ENCODE assay signal across 28 cellular contexts in the genomic region with DNA sequence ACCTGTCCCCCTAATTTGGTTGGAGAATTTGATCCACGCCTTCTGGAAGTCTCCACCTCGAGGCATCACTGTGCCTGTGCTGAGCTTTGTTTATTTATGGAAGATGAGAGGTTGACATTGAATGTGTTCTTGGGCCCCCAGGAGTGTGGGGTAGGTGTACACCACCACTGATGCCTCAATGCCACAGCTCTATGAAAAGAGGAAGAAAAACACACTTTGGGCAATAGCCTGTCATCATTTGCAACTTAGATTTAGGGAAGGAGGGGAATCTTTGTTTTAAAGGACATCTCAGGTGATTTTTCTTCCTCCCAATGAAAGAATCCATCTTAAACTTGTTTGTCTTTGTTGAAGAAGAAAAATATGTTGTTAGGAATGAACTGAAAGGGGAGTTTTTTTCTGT. TPM values are rescaled to one million over a fixed set of nuclear protein-coding genes. Genes with fewer than 3 reads are reported as not detected.
DNase-seq lines count a peak whose midpoint lies in the region; ATAC-seq and TF ChIP-seq lines count a peak whose summit lies in the region.
"Had no signal": no experiment of that assay in that cellular context is flagged by ENCODE, and none has a peak within 500 bp of the region (broad histone marks: within the 10 kb centered on the region; RNA-seq: fewer than 3 reads in every experiment).

No MANE protein-coding gene starts in this region.

- no TSS peak for BruUV-seq in Calu3 (replicated peaks; lab: Mats Ljungman, UMichigan)

- H3K27me3 ChIP-seq in MM.1S (replicated peaks; ENCODE audit: insufficient read depth, low read length), result no peaks in the 10 kb centered on the region
- H3K27me3 ChIP-seq: tibial nerve had no signal

- H3K27me3 Mint-ChIP-seq in Calu3 (ENCODE audit: unreplicated experiment) (no peaks in the 10 kb centered on the region), T-helper 17 cell (no peaks in the 10 kb centered on the region)
- H3K27me3 Mint-ChIP-seq in stimulated activated memory B cell treated with anti-CD40 and anti-IgM and Interleukin-4, amounts not matched to agents 10 μg/mL and 1 μg/mL and 100 μg/mL, for 72 hours, result no peaks in the 10 kb centered on the region
- H3K27me3 Mint-ChIP-seq in activated CD4-positive, alpha-beta memory T cell treated with anti-CD3 and anti-CD28 coated beads for 36 hours, result no peaks in the 10 kb centered on the region
- H3K27me3 Mint-ChIP-seq: activated T-helper 17 cell treated with anti-CD3 and anti-CD28 coated beads, Interleukin-2, amount 50 U/mL, for 72 hours had no signal

- no peak overlapping the region for H3K4me3 ChIP-seq in MM.1S (ENCODE audit: low read length)
- H3K4me3 ChIP-seq: tibial nerve had no signal

- ATAC-seq in T-helper 17 cell (peak; percentile 36), Right ventricle myocardium inferior (no peak)
- ATAC-seq in stimulated activated memory B cell treated with anti-CD40 and anti-IgM and Interleukin-4, amounts not matched to agents 10 μg/mL and 1 μg/mL and 100 μg/mL, for 72 hours, result peak; percentile 78
- ATAC-seq: activated T-helper 17 cell treated with anti-CD3 and anti-CD28 coated beads, Interleukin-2, amount 50 U/mL, for 72 hours; HepG2; left ventricle myocardium superior; natural killer cell; WTC11 had no signal

- H3K4me3 Mint-ChIP-seq in Calu3 (ENCODE audit: low read depth, unreplicated experiment) (no peak overlapping the region), T-helper 17 cell (no peak overlapping the region)
- H3K4me3 Mint-ChIP-seq in stimulated activated memory B cell treated with anti-CD40 and anti-IgM and Interleukin-4, amounts not matched to agents 10 μg/mL and 1 μg/mL and 100 μg/mL, for 72 hours, result no peak overlapping the region
- H3K4me3 Mint-ChIP-seq in activated CD4-positive, alpha-beta memory T cell treated with anti-CD3 and anti-CD28 coated beads for 36 hours, result no peak overlapping the region
- H3K4me3 Mint-ChIP-seq: activated T-helper 17 cell treated with anti-CD3 and anti-CD28 coated beads, Interleukin-2, amount 50 U/mL, for 72 hours; HFFc6; natural killer cell; WTC11 had no signal

- no peak overlapping the region for H3K4me2 ChIP-seq in MM.1S (ENCODE audit: low read depth, low read length)

- H3K9me3 Mint-ChIP-seq in Calu3 (ENCODE audit: low read depth, unreplicated experiment), result no peaks in the 10 kb centered on the region
- no peaks in the 10 kb centered on the region for H3K9me3 Mint-ChIP-seq in stimulated activated memory B cell treated with anti-CD40 and anti-IgM and Interleukin-4, amounts not matched to agents 10 μg/mL and 1 μg/mL and 100 μg/mL, for 72 hours
- H3K9me3 Mint-ChIP-seq in activated CD4-positive, alpha-beta memory T cell treated with anti-CD3 and anti-CD28 coated beads for 36 hours, result peaks cover 31% of the 10 kb centered on the region
- H3K9me3 Mint-ChIP-seq: activated T-helper 17 cell treated with anti-CD3 and anti-CD28 coated beads, Interleukin-2, amount 50 U/mL, for 72 hours; natural killer cell had no signal

- TF ChIP-seq CTCF in Calu3 (IDR thresholded peaks at IDR 0.05; ENCODE audit: unreplicated experiment), result no peak
- no peak for TF ChIP-seq CTCF in MM.1S (IDR thresholded peaks at IDR 0.05; ENCODE audit: low read length)

- no peak overlapping the region for H2AFZ ChIP-seq in MM.1S (ENCODE audit: low read length)

- peaks cover 16% of the 10 kb centered on the region for H3K36me3 ChIP-seq in MM.1S (replicated peaks; ENCODE audit: insufficient read depth, low read length)

- no peaks in the 10 kb centered on the region for H3K9me2 ChIP-seq in MM.1S (replicated peaks; ENCODE audit: insufficient read depth, low read length)

- H3K36me3 Mint-ChIP-seq in Calu3 (ENCODE audit: insufficient read depth, unreplicated experiment), result peaks cover 5% of the 10 kb centered on the region
- no peaks in the 10 kb centered on the region for H3K36me3 Mint-ChIP-seq in T-helper 17 cell (ENCODE audit: low read depth)
- peaks cover 89% of the 10 kb centered on the region for H3K36me3 Mint-ChIP-seq in stimulated activated memory B cell treated with anti-CD40 and anti-IgM and Interleukin-4, amounts not matched to agents 10 μg/mL and 1 μg/mL and 100 μg/mL, for 72 hours
- peaks cover 30% of the 10 kb centered on the region for H3K36me3 Mint-ChIP-seq in activated CD4-positive, alpha-beta memory T cell treated with anti-CD3 and anti-CD28 coated beads for 36 hours
- H3K36me3 Mint-ChIP-seq: natural killer cell had no signal

- H3K4me1 ChIP-seq in MM.1S (ENCODE audit: low read length), result peaks cover 15% of the 10 kb centered on the region
- H3K4me1 ChIP-seq: tibial nerve had no signal

- H3K4me1 Mint-ChIP-seq in Calu3 (ENCODE audit: low read depth, unreplicated experiment), result no peaks in the 10 kb centered on the region
- peaks cover 2% of the 10 kb centered on the region for H3K4me1 Mint-ChIP-seq in T-helper 17 cell
- peaks cover 57% of the 10 kb centered on the region for H3K4me1 Mint-ChIP-seq in stimulated activated memory B cell treated with anti-CD40 and anti-IgM and Interleukin-4, amounts not matched to agents 10 μg/mL and 1 μg/mL and 100 μg/mL, for 72 hours
- H3K4me1 Mint-ChIP-seq in activated CD4-positive, alpha-beta memory T cell treated with anti-CD3 and anti-CD28 coated beads for 36 hours (ENCODE audit: low read depth), result no peaks in the 10 kb centered on the region
- H3K4me1 Mint-ChIP-seq: activated T-helper 17 cell treated with anti-CD3 and anti-CD28 coated beads, Interleukin-2, amount 50 U/mL, for 72 hours; natural killer cell had no signal

- intact Hi-C loops in Calu3 (cut with micrococcal nuclease; ENCODE audit: unreplicated experiment) (no loop called here), Right ventricle myocardium inferior (cut with DNase I) (no loop called here)
- intact Hi-C loops in activated CD4-positive, alpha-beta memory T cell treated with anti-CD3 and anti-CD28 coated beads for 36 hours (cut with micrococcal nuclease), result no loop called here

- DNase-seq in Calu3, result no peak
- DNase-seq in MM.1S, result no peak
- no peak for DNase-seq in T-helper 17 cell
- DNase-seq in activated CD4-positive, alpha-beta memory T cell treated with anti-CD3 and anti-CD28 coated beads for 36 hours, result no peak
- DNase-seq in NK-92 (lab: John Stamatoyannopoulos, UW; ENCODE audit: unreplicated experiment), result no peak
- DNase-seq in Right ventricle myocardium inferior (ENCODE audit: missing footprints), result no peak
- DNase-seq: activated CD4-positive, alpha-beta T cell treated with anti-CD3 and anti-CD28 coated beads, Interleukin-2, amount 50 U/mL, for 48 hours; activated CD8-positive, alpha-beta memory T cell treated with anti-CD3 and anti-CD28 coated beads, Interleukin-2, amount 50 U/mL, for 4 hours; activated naive CD4-positive, alpha-beta T cell treated with anti-CD3 and anti-CD28 coated beads, Interleukin-2, amount 50 U/mL, for 16 hours; effector memory CD4-positive, alpha-beta T cell; GOT3; HFFc6; islet precursor cell; left ventricle myocardium superior; natural killer cell; NCI-H1105; NCI-H2029; NCI-H345; retina; Right ventricle myocardium superior; small intestine; stimulated activated CD4-positive, alpha-beta T cell treated with anti-CD3 and anti-CD28 coated beads, Interleukin-1b, Interleukin-23, amount 100 ng/mL, for 48 hours; stimulated activated CD8-positive, alpha-beta memory T cell treated with anti-CD3 and anti-CD28 coated beads, Interleukin-4, amount 100 ng/mL, for 48 hours had no signal

- H3K27ac ChIP-seq in MM.1S (ENCODE audit: low read length), result peak overlapping the region; percentile 17; the same call in 1 of the 2 replicates
- H3K27ac ChIP-seq: tibial nerve had no signal

- H3F3A ChIP-seq in MM.1S (ENCODE audit: insufficient read depth, low read length), result no peaks in the 10 kb centered on the region

- H3K27ac Mint-ChIP-seq in Calu3 (ENCODE audit: unreplicated experiment) (peak overlapping the region; percentile 25), T-helper 17 cell (peak overlapping the region; percentile 54)
- H3K27ac Mint-ChIP-seq in stimulated activated memory B cell treated with anti-CD40 and anti-IgM and Interleukin-4, amounts not matched to agents 10 μg/mL and 1 μg/mL and 100 μg/mL, for 72 hours, result peak overlapping the region; percentile 46
- no peak overlapping the region for H3K27ac Mint-ChIP-seq in activated CD4-positive, alpha-beta memory T cell treated with anti-CD3 and anti-CD28 coated beads for 36 hours
- H3K27ac Mint-ChIP-seq: activated T-helper 17 cell treated with anti-CD3 and anti-CD28 coated beads, Interleukin-2, amount 50 U/mL, for 72 hours; HFFc6; natural killer cell; WTC11 had no signal

- no peaks in the 10 kb centered on the region for H3K9me3 ChIP-seq in MM.1S (replicated peaks; ENCODE audit: insufficient read depth, low read length)
- no peaks in the 10 kb centered on the region for H3K9me3 ChIP-seq in T-helper 17 cell (ENCODE audit: control insufficient read depth, low read length, poor library complexity, severe bottlenecking)

- no peaks in the 10 kb centered on the region for H4K20me1 ChIP-seq in MM.1S (ENCODE audit: insufficient read depth, low read length)

- CTCF ChIA-PET in Calu3 (lab: Charles Lee), result no interaction called here
- CTCF ChIA-PET in activated CD4-positive, alpha-beta memory T cell treated with anti-CD3 and anti-CD28 coated beads for 36 hours (lab: Charles Lee), result interaction anchor here (0.6 kb wide), 1 partner anchor 21 kb away, joined by 6 read pairs; no protein-coding TSS in a partner anchor

- POLR2A ChIA-PET in activated CD4-positive, alpha-beta memory T cell treated with anti-CD3 and anti-CD28 coated beads for 36 hours (lab: Charles Lee), result no interaction called here

- no peak overlapping the region for H3K9ac ChIP-seq in MM.1S (ENCODE audit: low read length)

- H3K79me2 ChIP-seq in MM.1S (ENCODE audit: low read length), result peaks cover 21% of the 10 kb centered on the region; the same call in 1 of the 2 replicates

RNA-seq across cellular contexts. Expression of gene TBC1D7, which starts 42.6 kb away (rescaled TPM):
- 12.6 and 13.2 TPM in 2 replicates for total RNA-seq in Calu3 (2022)
- 10 to 100 TPM in 1 of 2 donors, 1 to 10 TPM in 1; 9.1 to 12.4 TPM for total RNA-seq in T-helper 17 cell
- 10 to 100 TPM; 20.6 to 21.7 TPM for total RNA-seq in activated CD4-positive, alpha-beta memory T cell treated with anti-CD3 and anti-CD28 coated beads for 36 hours
- total RNA-seq in Right ventricle myocardium inferior, result 32.2 TPM
